ENCODE assay signal across 1 cellular context in the genomic region with DNA sequence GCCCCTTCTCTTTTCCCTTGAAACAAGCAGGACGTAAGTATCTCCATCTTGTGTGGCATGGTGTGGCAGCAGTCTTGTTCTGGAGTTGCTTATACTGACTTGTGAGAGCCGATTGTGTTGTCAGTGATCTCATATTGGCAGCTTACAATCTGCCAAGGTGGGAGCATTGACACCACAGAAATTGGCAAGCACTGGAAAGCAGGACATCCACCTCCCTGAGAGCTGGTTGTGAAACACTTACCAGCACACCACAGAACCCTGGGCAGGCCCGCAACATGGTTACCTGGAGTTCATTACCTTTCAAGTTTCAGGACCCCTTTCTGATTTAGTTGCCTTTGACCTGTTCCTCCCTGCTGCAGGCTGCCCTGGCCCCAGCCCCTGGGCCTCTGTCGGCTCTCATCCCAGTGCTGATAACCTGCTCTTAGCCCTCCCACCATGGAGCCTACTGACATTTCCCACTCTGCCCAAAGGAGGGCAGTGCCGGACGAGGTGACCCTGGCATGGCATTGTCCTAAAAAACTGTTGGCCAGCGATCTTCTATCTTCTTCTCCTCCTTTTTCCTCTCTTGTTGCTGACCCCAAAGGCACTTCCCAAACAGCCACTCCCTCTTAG.
TF ChIP-seq lines count a peak whose summit lies in the region.

No MANE protein-coding gene starts in this region.

TF ChIP-seq in K562, 482 proteins besides CTCF, POLR2A, EP300 and RAD21 (continued from another document):
- TF ChIP-seq, protein P1, sequence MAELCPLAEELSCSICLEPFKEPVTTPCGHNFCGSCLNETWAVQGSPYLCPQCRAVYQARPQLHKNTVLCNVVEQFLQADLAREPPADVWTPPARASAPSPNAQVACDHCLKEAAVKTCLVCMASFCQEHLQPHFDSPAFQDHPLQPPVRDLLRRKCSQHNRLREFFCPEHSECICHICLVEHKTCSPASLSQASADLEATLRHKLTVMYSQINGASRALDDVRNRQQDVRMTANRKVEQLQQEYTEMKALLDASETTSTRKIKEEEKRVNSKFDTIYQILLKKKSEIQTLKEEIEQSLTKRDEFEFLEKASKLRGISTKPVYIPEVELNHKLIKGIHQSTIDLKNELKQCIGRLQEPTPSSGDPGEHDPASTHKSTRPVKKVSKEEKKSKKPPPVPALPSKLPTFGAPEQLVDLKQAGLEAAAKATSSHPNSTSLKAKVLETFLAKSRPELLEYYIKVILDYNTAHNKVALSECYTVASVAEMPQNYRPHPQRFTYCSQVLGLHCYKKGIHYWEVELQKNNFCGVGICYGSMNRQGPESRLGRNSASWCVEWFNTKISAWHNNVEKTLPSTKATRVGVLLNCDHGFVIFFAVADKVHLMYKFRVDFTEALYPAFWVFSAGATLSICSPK (IDR thresholded peaks at IDR 0.05; ENCODE audit: borderline replicate concordance) = no peak
- TF ChIP-seq SAFB (IDR thresholded peaks at IDR 0.05; ENCODE audit: borderline replicate concordance, low read depth, low read length) (no peak), SMAD3 (CRISPR knock-in tag; conservative IDR thresholded peaks at IDR 0.05) (no peak), EP400 (IDR thresholded peaks at IDR 0.05) (no peak), GATAD2A (IDR thresholded peaks at IDR 0.05) (no peak), ASH1L (IDR thresholded peaks at IDR 0.05; ENCODE audit: borderline replicate concordance, low read depth, partially characterized antibody) (no peak), TOE1 (IDR thresholded peaks at IDR 0.05; ENCODE audit: borderline replicate concordance) (no peak), TOE1 (CRISPR knock-in tag; IDR thresholded peaks at IDR 0.05; ENCODE audit: borderline replicate concordance, low read depth) (no peak)
- TF ChIP-seq, protein P2, sequence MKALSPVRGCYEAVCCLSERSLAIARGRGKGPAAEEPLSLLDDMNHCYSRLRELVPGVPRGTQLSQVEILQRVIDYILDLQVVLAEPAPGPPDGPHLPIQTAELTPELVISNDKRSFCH (CRISPR knock-in tag; IDR thresholded peaks at IDR 0.05) = no peak
- TF ChIP-seq, protein P2 (tag; IDR thresholded peaks at IDR 0.05) = no peak
